In genomic region chr11:114273071-114273470, GRCh38 we compare ENCODE assay signal across 33 cellular contexts. TPM values are rescaled to one million over a fixed set of nuclear protein-coding genes. Genes with fewer than 3 reads are reported as not detected.
"Had no signal": no experiment of that assay in that cellular context is flagged by ENCODE, and none has a peak within 500 bp of the region (broad histone marks: within the 10 kb centered on the region; RNA-seq: fewer than 3 reads in every experiment).

No MANE protein-coding gene starts in this region.

- ATAC-seq: activated naive CD4-positive, alpha-beta T cell treated with anti-CD3 and anti-CD28 coated beads, Interleukin-2, amount 50 U/mL, for 72 hours; activated T-cell treated with anti-CD3 and anti-CD28 coated beads, Interleukin-2, amount 50 U/mL, for 4 hours; body of pancreas; PC-3 had no signal

- H3K9me3 ChIP-seq: adrenal gland, body of pancreas, Peyer's patch, SJSA1, SK-N-SH had no signal

- DNase-seq: activated B cell treated with CpG ODN at 0.5 μM for 24 hours; activated CD4-positive, alpha-beta memory T cell treated with anti-CD3 and anti-CD28 coated beads for 36 hours; activated CD4-positive, alpha-beta T cell treated with anti-CD3 and anti-CD28 coated beads for 4 hours; activated CD4-positive, alpha-beta T cell treated with anti-CD3 and anti-CD28 coated beads, Interleukin-2, amount 50 U/mL, for 1 hour; activated CD4-positive, CD25-positive, alpha-beta regulatory T cell treated with anti-CD3 and anti-CD28 coated beads, Interleukin-2, amount 50 U/mL, for 72 hours; activated gamma-delta T cell treated with Interleukin-2 at 50 U/mL for 16 hours; activated naive CD4-positive, alpha-beta T cell treated with anti-CD3 and anti-CD28 coated beads for 36 hours; activated T-cell treated with anti-CD3 and anti-CD28 coated beads for 4 hours; activated T-cell treated with anti-CD3 and anti-CD28 coated beads, Interleukin-2, amount 50 U/mL, for 4 hours; adrenal gland; body of pancreas; Kasumi-1; KG1; NCI-H1092 treated with DMSO at 0.1 percent for 48 hours; NCI-H1417; NCI-H146; NCI-H187; NCI-H2029 treated with DMSO at 0.1 percent for 48 hours; NCI-H2107; NCI-H2171; NCI-H510A; NCI-H69; NK-92 treated with Interleukin-12 subunit alpha and Interleukin-12 subunit beta, amount 100 ng/mL, for 24 hours; PC-3; RPMI8226; SHP77 treated with DMSO at 0.1 percent for 48 hours; SK-N-SH had no signal

- H3K36me3 ChIP-seq: adrenal gland, Peyer's patch, SJSA1 had no signal

- H3K4me1 Mint-ChIP-seq: activated B cell treated with CpG ODN at 0.5 μM for 24 hours had no signal

- H3K36me3 Mint-ChIP-seq: activated CD4-positive, alpha-beta memory T cell treated with anti-CD3 and anti-CD28 coated beads for 36 hours; activated naive CD4-positive, alpha-beta T cell treated with anti-CD3 and anti-CD28 coated beads, Interleukin-2, amount 50 U/mL, for 72 hours had no signal

- H3K9me3 Mint-ChIP-seq: activated B cell treated with CpG ODN at 0.5 μM for 24 hours; activated CD4-positive, alpha-beta memory T cell treated with anti-CD3 and anti-CD28 coated beads for 36 hours; activated naive CD4-positive, alpha-beta T cell treated with anti-CD3 and anti-CD28 coated beads for 36 hours; activated naive CD4-positive, alpha-beta T cell treated with anti-CD3 and anti-CD28 coated beads, Interleukin-2, amount 50 U/mL, for 72 hours; activated T-cell treated with anti-CD3 and anti-CD28 coated beads, Interleukin-2, amount 50 U/mL, for 4 hours; activated T-helper 1 cell treated with anti-CD3 and anti-CD28 coated beads, Interleukin-12 subunit alpha, Interleukin-12 subunit beta, Interleukin-2, Interleukin-4 antibody, amounts not matched to agents 30 ng/mL and 10 ng/mL and 1 ng/mL, durations not matched to agents 14 hours and 24 hours and 36 hours; T-helper 1 cell treated with Interleukin-12 subunit alpha and Interleukin-12 subunit beta and Interleukin-4 antibody, amounts not matched to agents 30 μg/mL and 1 μg/mL, for 36 hours; T-helper 2 cell treated with Interferon-gamma antibody and Interleukin-4, amounts not matched to agents 5 μg/mL and 100 μg/mL, for 36 hours had no signal

- H3K27me3 ChIP-seq: adrenal gland, body of pancreas, Peyer's patch had no signal

- H3K27ac Mint-ChIP-seq: activated B cell treated with CpG ODN at 0.5 μM for 24 hours; activated CD4-positive, alpha-beta memory T cell treated with anti-CD3 and anti-CD28 coated beads for 36 hours; activated naive CD4-positive, alpha-beta T cell treated with anti-CD3 and anti-CD28 coated beads for 36 hours; activated naive CD4-positive, alpha-beta T cell treated with anti-CD3 and anti-CD28 coated beads, Interleukin-2, amount 50 U/mL, for 72 hours; activated T-helper 1 cell treated with anti-CD3 and anti-CD28 coated beads, Interleukin-12 subunit alpha, Interleukin-12 subunit beta, Interleukin-2, Interleukin-4 antibody, amounts not matched to agents 30 ng/mL and 10 ng/mL and 1 ng/mL, durations not matched to agents 14 hours and 24 hours and 36 hours; T-helper 1 cell treated with Interleukin-12 subunit alpha and Interleukin-12 subunit beta and Interleukin-4 antibody, amounts not matched to agents 30 μg/mL and 1 μg/mL, for 36 hours; T-helper 2 cell treated with Interferon-gamma antibody and Interleukin-4, amounts not matched to agents 5 μg/mL and 100 μg/mL, for 36 hours had no signal

- H3K4me3 ChIP-seq: adrenal gland, body of pancreas, Peyer's patch, SJSA1 had no signal

- H3K4me3 Mint-ChIP-seq: activated B cell treated with CpG ODN at 0.5 μM for 24 hours; activated CD4-positive, alpha-beta memory T cell treated with anti-CD3 and anti-CD28 coated beads for 36 hours; activated naive CD4-positive, alpha-beta T cell treated with anti-CD3 and anti-CD28 coated beads for 36 hours; activated T-cell treated with anti-CD3 and anti-CD28 coated beads, Interleukin-2, amount 50 U/mL, for 4 hours; activated T-helper 1 cell treated with anti-CD3 and anti-CD28 coated beads, Interleukin-12 subunit alpha, Interleukin-12 subunit beta, Interleukin-2, Interleukin-4 antibody, amounts not matched to agents 30 ng/mL and 10 ng/mL and 1 ng/mL, durations not matched to agents 14 hours and 24 hours and 36 hours; T-helper 1 cell treated with Interleukin-12 subunit alpha and Interleukin-12 subunit beta and Interleukin-4 antibody, amounts not matched to agents 30 μg/mL and 1 μg/mL, for 36 hours; T-helper 2 cell treated with Interferon-gamma antibody and Interleukin-4, amounts not matched to agents 5 μg/mL and 100 μg/mL, for 36 hours had no signal

RNA-seq across cellular contexts. Expression of gene NNMT, which starts 23.1 kb away (rescaled TPM):
- total RNA-seq: activated B cell treated with CpG ODN at 0.5 μM for 24 hours; activated CD4-positive, alpha-beta memory T cell treated with anti-CD3 and anti-CD28 coated beads for 36 hours; activated naive CD4-positive, alpha-beta T cell treated with anti-CD3 and anti-CD28 coated beads for 36 hours; activated naive CD4-positive, alpha-beta T cell treated with anti-CD3 and anti-CD28 coated beads, Interleukin-2, amount 50 U/mL, for 72 hours; activated T-helper 1 cell treated with anti-CD3 and anti-CD28 coated beads, Interleukin-12 subunit alpha, Interleukin-12 subunit beta, Interleukin-2, Interleukin-4 antibody, amounts not matched to agents 30 ng/mL and 10 ng/mL and 1 ng/mL, durations not matched to agents 14 hours and 24 hours and 36 hours had no signal
